ENCODE assay signal across 25 cellular contexts in the genomic region with DNA sequence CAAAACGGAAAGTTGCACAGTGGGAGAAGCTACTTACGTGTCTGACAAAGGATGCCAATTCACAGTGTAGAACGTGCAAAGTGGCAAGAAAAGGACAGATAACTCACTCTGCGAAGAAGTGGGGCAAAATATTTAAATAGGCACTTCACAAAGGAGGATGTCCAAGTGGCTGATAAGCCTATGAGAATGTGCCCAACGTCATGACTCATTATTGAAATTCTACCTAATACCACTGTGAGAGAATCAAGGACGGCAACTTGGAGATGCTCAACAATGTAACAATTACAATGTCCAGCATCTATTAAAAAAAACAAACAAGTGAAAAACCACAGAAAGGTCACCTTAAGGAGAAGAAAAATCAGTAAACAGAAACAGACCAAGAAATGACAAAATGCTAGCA. TPM values are rescaled to one million over a fixed set of nuclear protein-coding genes. Genes with fewer than 3 reads are reported as not detected.
A peak's percentile ranks its signal among the peaks of the same experiment; 100 is the strongest.
DNase-seq lines count a peak whose midpoint lies in the region; ATAC-seq and TF ChIP-seq lines count a peak whose summit lies in the region.
"Had no signal": no experiment of that assay in that cellular context is flagged by ENCODE, and none has a peak within 500 bp of the region (broad histone marks: within the 10 kb centered on the region; RNA-seq: fewer than 3 reads in every experiment).

No MANE protein-coding gene starts in this region.

- ATAC-seq in HG03469 (IDR thresholded peaks at IDR 0.05; ENCODE audit: unreplicated experiment): no peak
- ATAC-seq in gastrocnemius medialis: no peak
- ATAC-seq: CD8-positive, alpha-beta T cell; Panc1 had no signal

- in situ Hi-C loops in astrocyte of the spinal cord (cut with HindIII; ENCODE audit: low sequenced_read_pairs) (no loop called here), gastrocnemius medialis (cut with MboI; ENCODE audit: low sequenced_read_pairs in 4 of 4) (no loop called here)

- no peak for TF ChIP-seq POLR2A in gastrocnemius medialis (IDR thresholded peaks at IDR 0.05)

- DNase-seq in LHCN-M2 (ENCODE audit: low read depth) (peak; percentile 52), astrocyte of the spinal cord (ENCODE audit: low read depth, low spot score) (peak; percentile 37), fibroblast of pulmonary artery (ENCODE audit: low read depth) (peak; percentile 26), superior temporal gyrus (ENCODE audit: extremely low spot score) (no peak), gastrocnemius medialis (no peak), RWPE1 (ENCODE audit: low spot score) (no peak)
- DNase-seq: Caco-2; CD8-positive, alpha-beta T cell; DND-41; GM23248; NCI-H1092; NCI-H1417 treated with DMSO at 0.1 percent for 48 hours; NCI-H1694 treated with DMSO at 0.1 percent for 48 hours; NCI-H2081 treated with DMSO at 0.1 percent for 48 hours; NCI-H2171; NCI-H226; NCI-H510A; NCI-H69; SIG-M5; SK-N-SH had no signal

- no peaks in the 10 kb centered on the region for H3K36me3 ChIP-seq in gastrocnemius medialis

- CTCF ChIA-PET in RWPE1 (lab: Yijun Ruan, JAX): no interaction called here

- peaks cover 0 to 10% of the 10 kb centered on the region in 2 donors for H3K4me1 ChIP-seq in gastrocnemius medialis
- H3K4me1 ChIP-seq: Caco-2, HAP-1 had no signal

- intact Hi-C loops in gastrocnemius medialis (cut with DNase I; ENCODE audit: low total_unique reads): no loop called here

- no peak for TF ChIP-seq CTCF in astrocyte of the spinal cord (IDR thresholded peaks at IDR 0.05; ENCODE audit: low read depth, low read length)
- no peak for TF ChIP-seq CTCF in fibroblast of pulmonary artery (IDR thresholded peaks at IDR 0.05; ENCODE audit: low read length, missing control alignments)
- TF ChIP-seq CTCF in gastrocnemius medialis (IDR thresholded peaks at IDR 0.05 in 4 of 5, conservative IDR thresholded peaks at IDR 0.05 in 1 of 5): no peak
- TF ChIP-seq CTCF in RWPE1 (conservative IDR thresholded peaks at IDR 0.05; ENCODE audit: low read depth): no peak

- H3K27me3 ChIP-seq in gastrocnemius medialis: no peaks in the 10 kb centered on the region

- H3K4me3 ChIP-seq in astrocyte of the spinal cord (ENCODE audit: low read depth, low read length): no peak overlapping the region
- H3K4me3 ChIP-seq in fibroblast of pulmonary artery (replicated peaks; ENCODE audit: low read depth, low read length): no peak overlapping the region
- H3K4me3 ChIP-seq in gastrocnemius medialis: no peak overlapping the region
- H3K4me3 ChIP-seq: GM23248, HAP-1 had no signal

- POLR2A ChIA-PET in RWPE1 (lab: Yijun Ruan, JAX; ENCODE audit: low non-redundant PET): no interaction called here

- no peak overlapping the region for H3K27ac ChIP-seq in gastrocnemius medialis
- no peak overlapping the region for H3K27ac ChIP-seq in RWPE1
- H3K27ac ChIP-seq: C4-2B, GM23248, KMS-11 had no signal

- no peaks in the 10 kb centered on the region for H3K9me3 ChIP-seq in gastrocnemius medialis
- H3K9me3 ChIP-seq: Caco-2, HAP-1 had no signal

RNA-seq across cellular contexts. Expression of gene NACC2, which starts 59.0 kb away (rescaled TPM):
- total RNA-seq in LHCN-M2 (2014; rRNA removed) (29.0 and 34.4 TPM in 2 replicates), gastrocnemius medialis (10 to 100 TPM; 26.0 to 51.7 (median 43.5) TPM)
- polyA plus RNA-seq in LHCN-M2 (2012): 12.0 TPM

Comparison
In these comparisons a context has a peak if more than half of its experiments do, and no peak if none do; other contexts are left out.
1. DNase-seq: peak in LHCN-M2 (single experiment), astrocyte of the spinal cord (single experiment) and fibroblast of pulmonary artery (single experiment); none in superior temporal gyrus (single experiment), gastrocnemius medialis (0 of 2) and RWPE1 (single experiment).